27 cellular contexts compared by ENCODE assay signal in genomic region chr12:48201516-48201915, GRCh38. TPM values are rescaled to one million over a fixed set of nuclear protein-coding genes. Genes with fewer than 3 reads are reported as not detected.
DNase-seq lines count a peak whose midpoint lies in the region; ATAC-seq and TF ChIP-seq lines count a peak whose summit lies in the region.
"Had no signal": no experiment of that assay in that cellular context is flagged by ENCODE, and none has a peak within 500 bp of the region (broad histone marks: within the 10 kb centered on the region; RNA-seq: fewer than 3 reads in every experiment).

No MANE protein-coding gene starts in this region.

- peaks cover 0 to 5% of the 10 kb centered on the region in 2 donors for H3K9me3 ChIP-seq in CD4-positive, alpha-beta memory T cell (ENCODE audit: control insufficient read depth in 1 of 2, low read length in 2 of 2)
- peaks cover 0 to 32% (median 4%) of the 10 kb centered on the region in 3 experiments for H3K9me3 ChIP-seq in naive thymus-derived CD4-positive, alpha-beta T cell (ENCODE audit: control insufficient read depth in 2 of 3, low read length in 3 of 3)
- H3K9me3 ChIP-seq in transverse colon, result peaks cover 4 to 13% of the 10 kb centered on the region in 2 donors

- H3K4me1 ChIP-seq in CD4-positive, alpha-beta memory T cell (ENCODE audit: insufficient read depth, low read length), result peaks cover 42% of the 10 kb centered on the region
- peaks cover 28% of the 10 kb centered on the region in 2 donors for H3K4me1 ChIP-seq in naive thymus-derived CD4-positive, alpha-beta T cell (ENCODE audit: control insufficient read depth in 2 of 2, insufficient read depth in 2 of 2, low read length in 2 of 2)
- peaks cover 0 to 34% (median 19%) of the 10 kb centered on the region in 4 donors for H3K4me1 ChIP-seq in transverse colon

- 83 to 85% methylated on average over 2 to 3 of the region's 3 CpGs for WGBS in transverse colon (ENCODE audit: low coverage in 1 of 2), 2 donors

- in situ Hi-C loops in transverse colon (cut with MboI; ENCODE audit: low pct_ligation_motif_present in 1 of 4, low pct_unique_long_range_greater_than_20kb in 1 of 4, low sequenced_read_pairs in 3 of 4), result no loop called here

- H3K4me3 ChIP-seq in CD4-positive, alpha-beta memory T cell (ENCODE audit: low read length in 2 of 2), result no peak overlapping the region
- H3K4me3 ChIP-seq in naive thymus-derived CD4-positive, alpha-beta T cell (ENCODE audit: low read length), result no peak overlapping the region
- H3K4me3 ChIP-seq in transverse colon, result no peak overlapping the region
- H3K4me3 ChIP-seq: A549, HAP-1 had no signal

- no peak for DNase-seq in activated naive CD4-positive, alpha-beta T cell (lab: John Stamatoyannopoulos, UW)
- no peak for DNase-seq in CD4-positive, alpha-beta memory T cell
- DNase-seq in naive thymus-derived CD4-positive, alpha-beta T cell, result no peak
- no peak for DNase-seq in NK-92 treated with Interleukin-12 subunit alpha and Interleukin-12 subunit beta, amount 100 ng/mL, for 24 hours (lab: John Stamatoyannopoulos, UW)
- DNase-seq in transverse colon, result no peak
- DNase-seq: AML-193, GOT3, NCI-H1048, NCI-H1417, NCI-H1694, NCI-H2029 treated with DMSO at 0.1 percent for 48 hours, NCI-H2227 treated with DMSO at 0.1 percent for 48 hours, NCI-H526 treated with DMSO at 0.1 percent for 48 hours, SHP77 had no signal

- peak overlapping the region; percentile 7 for H3K4me3 Mint-ChIP-seq in activated naive CD4-positive, alpha-beta T cell treated with anti-CD3 and anti-CD28 coated beads, Interleukin-2, amount 50 U/mL, for 24 hours
- H3K4me3 Mint-ChIP-seq in CD4-positive, alpha-beta memory T cell, result peak overlapping the region in 4 of 8 donors; percentile 11 to 94 (median 30)
- peak overlapping the region in 7 of 10 donors; percentile 26 to 92 (median 83) for H3K4me3 Mint-ChIP-seq in naive thymus-derived CD4-positive, alpha-beta T cell

- TF ChIP-seq EP300 in transverse colon (IDR thresholded peaks at IDR 0.05; ENCODE audit: low read depth), result no peak

- H3K36me3 ChIP-seq in CD4-positive, alpha-beta memory T cell (ENCODE audit: insufficient read depth, low read length), result no peaks in the 10 kb centered on the region
- peaks cover 0 to 18% (median 10%) of the 10 kb centered on the region in 3 experiments for H3K36me3 ChIP-seq in naive thymus-derived CD4-positive, alpha-beta T cell (ENCODE audit: control insufficient read depth in 2 of 3, insufficient read depth in 3 of 3, low read length in 3 of 3)
- H3K36me3 ChIP-seq in transverse colon, result no peaks in the 10 kb centered on the region
- H3K36me3 ChIP-seq: HAP-1 had no signal

- CTCF ChIA-PET in CD4-positive, alpha-beta memory T cell (lab: Charles Lee; ENCODE audit: partially characterized antibody), result interaction anchor here (0.7 to 1.4 kb wide), 2 partner anchors 12 to 18 kb away, joined by 3 to 5 read pairs; partner anchors contain the start of gene CCDC184
- CTCF ChIA-PET in naive thymus-derived CD4-positive, alpha-beta T cell (lab: Charles Lee), result interaction anchor here (0.8 to 4.7 kb wide), 2 partner anchors 13 to 548 kb away, joined by 3 to 32 read pairs; no protein-coding TSS in a partner anchor

- peaks cover 17% of the 10 kb centered on the region for H3K9me3 Mint-ChIP-seq in activated naive CD4-positive, alpha-beta T cell treated with anti-CD3 and anti-CD28 coated beads, Interleukin-2, amount 50 U/mL, for 24 hours
- H3K9me3 Mint-ChIP-seq in CD4-positive, alpha-beta memory T cell, result peaks cover 3 to 43% (median 24%) of the 10 kb centered on the region in 8 donors
- H3K9me3 Mint-ChIP-seq in naive thymus-derived CD4-positive, alpha-beta T cell, result peaks cover 11 to 57% (median 37%) of the 10 kb centered on the region in 11 donors

- TF ChIP-seq CTCF in VCaP (conservative IDR thresholded peaks at IDR 0.05), result no peak
- TF ChIP-seq CTCF in transverse colon (IDR thresholded peaks at IDR 0.05), result no peak

- no peak overlapping the region for H3K27ac ChIP-seq in CD4-positive, alpha-beta memory T cell (ENCODE audit: low read depth, low read length)
- H3K27ac ChIP-seq in VCaP (peak overlapping the region; percentile 90; the same call in 1 of the 2 replicates), transverse colon (no peak overlapping the region)
- H3K27ac ChIP-seq in naive thymus-derived CD4-positive, alpha-beta T cell (ENCODE audit: low read depth, low read length), result no peak overlapping the region
- H3K27ac ChIP-seq: A549, HL-60, RWPE1 had no signal

- no peak for ATAC-seq in naive thymus-derived CD4-positive, alpha-beta T cell
- ATAC-seq in GM21447 (IDR thresholded peaks at IDR 0.05; ENCODE audit: unreplicated experiment), result no peak
- ATAC-seq: A549, Panc1 had no signal

- intact Hi-C loops in CD4-positive, alpha-beta memory T cell (cut with micrococcal nuclease), result no loop called here
- intact Hi-C loops in naive thymus-derived CD4-positive, alpha-beta T cell (cut with micrococcal nuclease), result no loop called here
- intact Hi-C loops in transverse colon (cut with DNase I; ENCODE audit: low total_unique reads), result no loop called here

- TF ChIP-seq POLR2A in transverse colon (IDR thresholded peaks at IDR 0.05), result no peak

- H3K4me1 Mint-ChIP-seq in activated naive CD4-positive, alpha-beta T cell treated with anti-CD3 and anti-CD28 coated beads, Interleukin-2, amount 50 U/mL, for 24 hours, result peaks cover 42% of the 10 kb centered on the region
- H3K4me1 Mint-ChIP-seq in CD4-positive, alpha-beta memory T cell, result peaks cover 25 to 62% (median 40%) of the 10 kb centered on the region in 4 donors
- peaks cover 30 to 61% (median 53%) of the 10 kb centered on the region in 7 donors for H3K4me1 Mint-ChIP-seq in naive thymus-derived CD4-positive, alpha-beta T cell

- H3K27me3 ChIP-seq in CD4-positive, alpha-beta memory T cell (ENCODE audit: insufficient read depth, low read length), result no peaks in the 10 kb centered on the region
- no peaks in the 10 kb centered on the region for H3K27me3 ChIP-seq in naive thymus-derived CD4-positive, alpha-beta T cell (ENCODE audit: control insufficient read depth in 2 of 2, insufficient read depth in 2 of 2, low read length in 2 of 2)
- H3K27me3 ChIP-seq in transverse colon, result no peaks in the 10 kb centered on the region
- H3K27me3 ChIP-seq: BLaER1 treated with 17β-estradiol and CSF1 and Interleukin-3, amounts not matched to agents 10 nM and 100 nM had no signal

- no peaks in the 10 kb centered on the region for H3K27me3 Mint-ChIP-seq in activated naive CD4-positive, alpha-beta T cell treated with anti-CD3 and anti-CD28 coated beads, Interleukin-2, amount 50 U/mL, for 24 hours
- no peaks in the 10 kb centered on the region for H3K27me3 Mint-ChIP-seq in CD4-positive, alpha-beta memory T cell
- H3K27me3 Mint-ChIP-seq in naive thymus-derived CD4-positive, alpha-beta T cell, result no peaks in the 10 kb centered on the region

- H3K27ac Mint-ChIP-seq in activated naive CD4-positive, alpha-beta T cell treated with anti-CD3 and anti-CD28 coated beads, Interleukin-2, amount 50 U/mL, for 24 hours, result no peak overlapping the region
- H3K27ac Mint-ChIP-seq in CD4-positive, alpha-beta memory T cell, result peak overlapping the region in 5 of 7 donors; percentile 22 to 98 (median 77)
- peak overlapping the region in 8 of 9 donors; percentile 80 to 98 (median 95) for H3K27ac Mint-ChIP-seq in naive thymus-derived CD4-positive, alpha-beta T cell

- H3K36me3 Mint-ChIP-seq in activated naive CD4-positive, alpha-beta T cell treated with anti-CD3 and anti-CD28 coated beads, Interleukin-2, amount 50 U/mL, for 24 hours, result peaks cover 34% of the 10 kb centered on the region
- peaks cover 52 to 54% of the 10 kb centered on the region in 2 donors for H3K36me3 Mint-ChIP-seq in CD4-positive, alpha-beta memory T cell
- H3K36me3 Mint-ChIP-seq in naive thymus-derived CD4-positive, alpha-beta T cell, result peaks cover 24 to 60% (median 50%) of the 10 kb centered on the region in 5 donors

- POLR2A ChIA-PET in CD4-positive, alpha-beta memory T cell (lab: Charles Lee; ENCODE audit: partially characterized antibody), result interaction anchor here (0.6 to 5.1 kb wide), 3 partner anchors 43 to 1622 kb away, joined by 3 to 82 read pairs (median 4); partner anchors contain the start of genes ASB8 and KANSL2
- POLR2A ChIA-PET in naive thymus-derived CD4-positive, alpha-beta T cell (lab: Charles Lee), result interaction anchor here (0.6 to 4.6 kb wide), 3 partner anchors 44 to 390 kb away, joined by 3 to 31 read pairs (median 6); partner anchors contain the start of genes ASB8 and ZNF641

RNA-seq across cellular contexts. Expression of gene OR10AD1, which starts 1.6 kb away (rescaled TPM):
- not detected for total RNA-seq in CD4-positive, alpha-beta memory T cell
- not detected for polyA plus RNA-seq in CD4-positive, alpha-beta memory T cell
- not detected for total RNA-seq in naive thymus-derived CD4-positive, alpha-beta T cell
- polyA plus RNA-seq in naive thymus-derived CD4-positive, alpha-beta T cell, result not detected
- total RNA-seq in transverse colon, result not detected
- total RNA-seq: Daoy, NCI-H460, OCI-LY7, SK-MEL-5 had no signal
- polyA plus RNA-seq: A549 had no signal

RNA-seq across cellular contexts. Expression of gene CCDC184, which starts 18.1 kb away (rescaled TPM):
- under 1 TPM; 0.42 to 0.47 TPM for total RNA-seq in CD4-positive, alpha-beta memory T cell
- polyA plus RNA-seq in CD4-positive, alpha-beta memory T cell, result under 1 TPM in 1 of 2 donors, not detected in 1; 0.15 TPM
- 1 to 10 TPM in 2 of 5 experiments, under 1 TPM in 2, not detected in 1; 0.22 to 3.8 (median 1.8) TPM for total RNA-seq in naive thymus-derived CD4-positive, alpha-beta T cell
- polyA plus RNA-seq in naive thymus-derived CD4-positive, alpha-beta T cell, result under 1 TPM in 1 of 2 donors, not detected in 1; 0.21 TPM
- total RNA-seq in transverse colon, result under 1 TPM in 2 of 4 donors, not detected in 2; 0.27 to 0.79 TPM
- total RNA-seq: OCI-LY7 had no signal

RNA-seq across cellular contexts. Expression of gene ASB8, which starts 44.2 kb away (rescaled TPM):
- 10 to 100 TPM; 61.0 to 64.6 TPM for total RNA-seq in CD4-positive, alpha-beta memory T cell
- polyA plus RNA-seq in CD4-positive, alpha-beta memory T cell, result 10 to 100 TPM; 63.1 to 64.1 TPM
- total RNA-seq in naive thymus-derived CD4-positive, alpha-beta T cell, result 10 to 100 TPM; 42.9 to 75.9 (median 54.9) TPM
- 10 to 100 TPM; 71.5 to 93.5 TPM for polyA plus RNA-seq in naive thymus-derived CD4-positive, alpha-beta T cell
- 10 to 100 TPM; 13.3 to 39.0 (median 23.3) TPM for total RNA-seq in transverse colon
